ENCODE assay signal across 18 cellular contexts in the genomic region with DNA sequence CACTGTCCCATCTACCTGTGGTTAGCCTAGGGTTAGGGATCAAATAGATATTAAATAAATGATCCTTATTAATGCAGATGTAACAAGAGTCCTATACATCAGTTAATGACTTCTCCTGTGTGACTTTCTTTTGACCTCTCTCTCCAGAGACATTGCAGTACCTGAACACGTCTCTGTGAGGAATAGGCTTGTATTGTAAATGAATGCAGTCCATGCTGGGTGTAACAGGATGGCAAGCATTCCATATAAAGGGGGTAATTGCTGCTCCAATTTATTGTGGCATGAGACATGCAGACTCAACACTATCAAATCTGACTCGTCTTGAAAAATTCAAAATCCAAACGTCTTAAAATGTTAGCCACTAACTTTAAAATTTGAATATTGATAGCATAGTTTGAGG.
"Had no signal": no experiment of that assay in that cellular context is flagged by ENCODE, and none has a peak within 500 bp of the region (broad histone marks: within the 10 kb centered on the region; RNA-seq: fewer than 3 reads in every experiment).

No MANE protein-coding gene starts in this region.

- H3K4me3 ChIP-seq: coronary artery, dorsolateral prefrontal cortex, esophagus muscularis mucosa, gastroesophageal sphincter, heart left ventricle, left lung, lower lobe of right lung had no signal

- H3K27ac Mint-ChIP-seq: mesothelial cell of epicardium had no signal

- H3K27ac ChIP-seq: coronary artery, dorsolateral prefrontal cortex, esophagus muscularis mucosa, foreskin keratinocyte, gastroesophageal sphincter, heart left ventricle, left lung, lower lobe of right lung had no signal

- H3K9me3 ChIP-seq: esophagus muscularis mucosa, left lung, lower lobe of right lung had no signal

- ATAC-seq: foreskin keratinocyte, gastroesophageal sphincter, heart left ventricle, left lung, left ventricle myocardium superior, lower lobe of right lung had no signal

- H3K36me3 Mint-ChIP-seq: mesothelial cell of epicardium had no signal

- H3K4me1 ChIP-seq: foreskin keratinocyte, left lung, lower lobe of right lung had no signal

- DNase-seq: dermis blood vessel endothelial cell; dorsolateral prefrontal cortex; effector CD4-positive, alpha-beta T cell; effector memory CD4-positive, alpha-beta T cell; foreskin keratinocyte; heart left ventricle; hippocampal formation; islet precursor cell; kidney; kidney glomerular epithelial cell; left lung; left ventricle myocardium superior; lower lobe of right lung; mesenchymal stem cell had no signal

- H3K36me3 ChIP-seq: esophagus muscularis mucosa, gastroesophageal sphincter, heart left ventricle, left lung, lower lobe of right lung had no signal

- H3K4me3 Mint-ChIP-seq: mesothelial cell of epicardium had no signal
